ENCODE assay signal across 1 cellular context in genomic region chr4:57075353-57075752, GRCh38.
TF ChIP-seq lines count a peak whose summit lies in the region.

No MANE protein-coding gene starts in this region.

TF ChIP-seq in HEK293, 187 proteins besides CTCF, POLR2A, EP300 and RAD21 (continued from another document):
- TF ChIP-seq ZBTB44 (tag by site-specific recombination; IDR thresholded peaks at IDR 0.05) (0 out of 2 replicates have a peak, but pooled peaks have one; percentile 33), TSHZ1 (tag by site-specific recombination; IDR thresholded peaks at IDR 0.05; ENCODE audit: borderline replicate concordance) (peak; percentile 24; the same call in 1 of the 2 replicates), TCF7L2 (IDR thresholded peaks at IDR 0.05; ENCODE audit: borderline replicate concordance, low read depth, low read length) (peak; percentile 34; the same call in 1 of the 2 replicates), PRDM6 (tag by site-specific recombination; IDR thresholded peaks at IDR 0.05) (peak; percentile 88), ZNF473 (tag by site-specific recombination; IDR thresholded peaks at IDR 0.05) (no peak), FEZF1 (tag by site-specific recombination; IDR thresholded peaks at IDR 0.05) (peak; percentile 74), ZXDB (tag by site-specific recombination; IDR thresholded peaks at IDR 0.05) (peak; percentile 68), WT1 (tag by site-specific recombination; IDR thresholded peaks at IDR 0.05) (peak; percentile 97), OVOL3 (tag by site-specific recombination; IDR thresholded peaks at IDR 0.05) (peak; percentile 42; the same call in 1 of the 2 replicates), OSR2 (tag by site-specific recombination; IDR thresholded peaks at IDR 0.05) (peak; percentile 48; the same call in 1 of the 2 replicates)
